15 cellular contexts compared by ENCODE assay signal in genomic region chr2:237140689-237141285, GRCh38.
"Had no signal": no experiment of that assay in that cellular context is flagged by ENCODE, and none has a peak within 500 bp of the region (broad histone marks: within the 10 kb centered on the region; RNA-seq: fewer than 3 reads in every experiment).

No MANE protein-coding gene starts in this region.

- H3K9me3 ChIP-seq: lower lobe of right lung, upper lobe of right lung had no signal

- ATAC-seq: upper lobe of right lung had no signal

- H3K4me1 ChIP-seq: lower lobe of right lung, upper lobe of right lung had no signal

- H3K27me3 ChIP-seq: upper lobe of right lung had no signal

- H3K4me3 ChIP-seq: coronary artery, lower lobe of right lung, upper lobe of right lung had no signal

- H3K27ac ChIP-seq: coronary artery, lower lobe of right lung, upper lobe of right lung had no signal

- DNase-seq: activated CD4-positive, alpha-beta T cell treated with anti-CD3 and anti-CD28 coated beads, Interleukin-2, amount 50 U/mL, for 1 hour; activated CD4-positive, CD25-positive, alpha-beta regulatory T cell; activated gamma-delta T cell; activated naive CD8-positive, alpha-beta T cell treated with anti-CD3 and anti-CD28 coated beads, Interleukin-2, amount 10 ng/mL, durations not matched to agents 7 days and 5 days; activated T-cell treated with anti-CD3 and anti-CD28 coated beads, Interleukin-2, amount 50 U/mL, for 48 hours; central memory CD4-positive, alpha-beta T cell; effector memory CD4-positive, alpha-beta T cell; hypothalamus; kidney glomerular epithelial cell; lower lobe of right lung; nucleus accumbens; SHP77 treated with DMSO at 0.1 percent for 48 hours; substantia nigra had no signal

- H3K36me3 ChIP-seq: lower lobe of right lung, upper lobe of right lung had no signal
